ENCODE assay signal across 13 cellular contexts in the genomic region with DNA sequence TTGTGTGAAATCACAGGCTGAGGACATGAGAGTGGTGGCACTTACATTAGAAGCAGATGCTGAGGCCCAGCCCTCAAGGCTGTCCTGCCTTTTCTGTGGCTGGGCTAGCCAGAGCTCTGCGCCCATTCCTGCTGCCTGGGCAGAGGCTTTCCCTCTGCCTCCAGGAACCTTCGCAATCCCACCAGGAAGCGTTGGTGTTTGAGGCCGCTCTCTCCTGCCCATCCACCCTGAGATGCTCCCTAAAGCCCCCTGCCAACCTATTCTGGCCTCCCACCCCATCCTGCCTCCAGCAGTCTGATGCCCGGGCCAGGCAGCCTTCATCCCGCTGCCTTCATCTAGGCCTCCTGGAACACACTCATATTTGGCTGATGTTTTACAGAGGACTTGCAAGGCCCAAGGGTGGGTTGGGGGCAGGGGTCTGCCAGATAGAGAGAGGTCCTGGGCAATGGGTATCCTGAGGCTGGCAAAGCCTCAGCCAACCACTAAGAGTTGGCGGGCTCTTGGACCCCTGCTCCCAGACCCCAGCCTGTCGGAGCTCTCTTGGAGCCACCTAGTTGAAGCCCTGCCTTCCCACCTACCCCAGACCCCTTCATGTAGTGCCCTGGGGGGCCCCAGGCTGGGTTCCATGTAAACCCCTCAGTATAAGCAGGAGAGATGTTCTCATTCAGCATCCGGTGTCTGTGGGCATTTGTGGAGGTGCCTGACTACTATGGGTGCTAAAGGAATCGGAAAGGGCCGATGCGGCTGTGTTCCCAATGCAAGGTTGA. TPM values are rescaled to one million over a fixed set of nuclear protein-coding genes. Genes with fewer than 3 reads are reported as not detected.
DNase-seq lines count a peak whose midpoint lies in the region; ATAC-seq and TF ChIP-seq lines count a peak whose summit lies in the region.
"Had no signal": no experiment of that assay in that cellular context is flagged by ENCODE, and none has a peak within 500 bp of the region (broad histone marks: within the 10 kb centered on the region; RNA-seq: fewer than 3 reads in every experiment).

No MANE protein-coding gene starts in this region.

- H3K27ac Mint-ChIP-seq in chondrocyte (ENCODE audit: unreplicated experiment) = no peak overlapping the region

- no peaks in the 10 kb centered on the region for H4K20me1 ChIP-seq in osteoblast (ENCODE audit: insufficient read depth, low read length)

- TF ChIP-seq CTCF in chondrocyte (IDR thresholded peaks at IDR 0.05) (no peak), left ventricle myocardium inferior (IDR thresholded peaks at IDR 0.05; ENCODE audit: borderline replicate concordance) (no peak), osteoblast (IDR thresholded peaks at IDR 0.05; ENCODE audit: extremely low read depth, low read depth, low read length) (no peak)

- peak overlapping the region; percentile 59 for H3K27ac ChIP-seq in left ventricle myocardium inferior (replicated peaks)
- no peak overlapping the region for H3K27ac ChIP-seq in osteoblast (ENCODE audit: low read depth, low read length)
- H3K27ac ChIP-seq: A549 had no signal

- H3K27me3 ChIP-seq in H7 (ENCODE audit: control insufficient read depth, insufficient read depth, low read length) (no peaks in the 10 kb centered on the region), left ventricle myocardium inferior (ENCODE audit: low read depth) (peaks cover 7% of the 10 kb centered on the region), osteoblast (ENCODE audit: insufficient read depth, low read length) (peaks cover 3% of the 10 kb centered on the region)

- no peak overlapping the region for H3K4me2 ChIP-seq in osteoblast (ENCODE audit: insufficient read depth, low read length)
- H3K4me2 ChIP-seq: A549 had no signal

- no peaks in the 10 kb centered on the region for H3K4me1 Mint-ChIP-seq in chondrocyte (ENCODE audit: low read depth)
- H3K4me1 Mint-ChIP-seq: CD8-positive, alpha-beta memory T cell; IgD-negative memory B cell had no signal

- no peaks in the 10 kb centered on the region for H3K79me2 ChIP-seq in osteoblast (ENCODE audit: insufficient read depth, low read length)

- H3K36me3 ChIP-seq in H7 (replicated peaks; ENCODE audit: control insufficient read depth, insufficient read depth, low read length) (no peaks in the 10 kb centered on the region), left ventricle myocardium inferior (peaks cover 54% of the 10 kb centered on the region), osteoblast (ENCODE audit: insufficient read depth, low read length) (no peaks in the 10 kb centered on the region)

- no peak overlapping the region for H2AFZ ChIP-seq in osteoblast (ENCODE audit: low read length)

- peaks cover 36% of the 10 kb centered on the region for H3K4me1 ChIP-seq in left ventricle myocardium inferior
- H3K4me1 ChIP-seq in osteoblast (ENCODE audit: insufficient read depth, low read length) = no peaks in the 10 kb centered on the region
- H3K4me1 ChIP-seq: A549, Caco-2 had no signal

- H3K4me3 Mint-ChIP-seq in chondrocyte (ENCODE audit: unreplicated experiment) = no peak overlapping the region
- H3K4me3 Mint-ChIP-seq: CD8-positive, alpha-beta memory T cell; IgD-negative memory B cell had no signal

- H3K36me3 Mint-ChIP-seq in chondrocyte (ENCODE audit: low read depth) = peaks cover 5% of the 10 kb centered on the region
- H3K36me3 Mint-ChIP-seq: CD8-positive, alpha-beta memory T cell; IgD-negative memory B cell had no signal

- H3K9me3 Mint-ChIP-seq in chondrocyte (ENCODE audit: low read depth) = no peaks in the 10 kb centered on the region
- H3K9me3 Mint-ChIP-seq: CD8-positive, alpha-beta memory T cell; IgD-negative memory B cell had no signal

- intact Hi-C loops in left ventricle myocardium inferior (cut with micrococcal nuclease) = loop anchor here (10.0 kb wide), 1 partner anchor 204 kb away; no protein-coding TSS in a partner anchor

- H3K4me3 ChIP-seq in H7 (ENCODE audit: insufficient read depth, low read depth, low read length) (no peak overlapping the region), left ventricle myocardium inferior (no peak overlapping the region), osteoblast (ENCODE audit: insufficient read depth, low read length) (no peak overlapping the region)
- H3K4me3 ChIP-seq: A549 had no signal

- no peaks in the 10 kb centered on the region for H3K27me3 Mint-ChIP-seq in chondrocyte (ENCODE audit: low read depth)

- DNase-seq in H7 (peak; percentile 26), chondrocyte (ENCODE audit: low spot score) (peak; percentile 63), left ventricle myocardium inferior (no peak), osteoblast (ENCODE audit: insufficient read length, low spot score, missing footprints) (peak; percentile 68), GF-D8 (lab: John Stamatoyannopoulos, UW) (no peak)
- DNase-seq in activated CD4-positive, alpha-beta T cell treated with anti-CD3 and anti-CD28 coated beads, Interleukin-2, amount 50 U/mL, for 4 hours = no peak
- DNase-seq: Caco-2 had no signal

- ATAC-seq in GM18519 (IDR thresholded peaks at IDR 0.05; ENCODE audit: low FRiP score, unreplicated experiment) = no peak
- no peak for ATAC-seq in HG03025 (IDR thresholded peaks at IDR 0.05; ENCODE audit: low FRiP score, unreplicated experiment)
- ATAC-seq: A549, HCT116 had no signal

- no peaks in the 10 kb centered on the region for H3K9me3 ChIP-seq in left ventricle myocardium inferior (replicated peaks)
- H3K9me3 ChIP-seq in osteoblast (ENCODE audit: low read depth, low read length) = no peaks in the 10 kb centered on the region
- H3K9me3 ChIP-seq: A549, Caco-2 had no signal

RNA-seq across cellular contexts. Expression of gene LDB3, which starts 32.7 kb away (rescaled TPM):
- 0.03 and 0.30 TPM in 2 replicates for total RNA-seq in H7 (2014; rRNA removed; shearing (Covaris generic))
- total RNA-seq in chondrocyte = 4.0 to 22.7 TPM (median 21.5 TPM) in 3 replicates
- total RNA-seq in left ventricle myocardium inferior = 1,542 TPM
- under 0.01 TPM in 2 replicates for total RNA-seq in osteoblast

RNA-seq across cellular contexts. Expression of gene OPN4, which starts 46.7 kb away (rescaled TPM):
- not detected in 2 replicates for total RNA-seq in H7 (2014; rRNA removed; shearing (Covaris generic))
- total RNA-seq in chondrocyte (not detected in 3 replicates), left ventricle myocardium inferior (0.25 TPM), osteoblast (not detected in 2 replicates)
- total RNA-seq: Caco-2; CD8-positive, alpha-beta memory T cell had no signal

RNA-seq across cellular contexts. Expression of gene BMPR1A, which starts 55.4 kb away (rescaled TPM):
- 86.5 and 99.3 TPM in 2 replicates for total RNA-seq in H7 (2014; rRNA removed; shearing (Covaris generic))
- total RNA-seq in chondrocyte (67.2 to 79.7 TPM (median 74.2 TPM) in 3 replicates), left ventricle myocardium inferior (43.8 TPM), osteoblast (71.7 and 73.7 TPM in 2 replicates)

Comparison
In these comparisons a context has a peak if more than half of its experiments do, and no peak if none do; other contexts are left out.
1. DNase-seq: peak in H7 (single experiment), chondrocyte (single experiment) and osteoblast (single experiment); none in left ventricle myocardium inferior (single experiment), activated CD4-positive, alpha-beta T cell treated with anti-CD3 and anti-CD28 coated beads, Interleukin-2, amount 50 U/mL, for 4 hours (0 of 2) and GF-D8 (single experiment).
2. RNA of gene LDB3, which starts 32.7 kb away (total RNA-seq): 1,542 TPM in left ventricle myocardium inferior (single experiment); 4.0 to 22.7 TPM in chondrocyte, 0.03 to 0.30 TPM in H7 and under 0.01 TPM in osteoblast; every median in the first group is over 10 times any median in the second.